In genomic region chr10:79250259-79250658, GRCh38 we compare ENCODE assay signal across 8 cellular contexts.
DNase-seq lines count a peak whose midpoint lies in the region; ATAC-seq lines count a peak whose summit lies in the region.

No MANE protein-coding gene starts in this region.

- H3K4me3 ChIP-seq in rectal smooth muscle tissue (ENCODE audit: low read length) (no peak overlapping the region), HAP-1 (no peak overlapping the region)

- DNase-seq in activated T-helper 1 cell treated with anti-CD3 and anti-CD28 coated beads, Interleukin-12 subunit alpha, Interleukin-12 subunit beta, Interleukin-2, Interleukin-4 antibody, amounts not matched to agents 30 ng/mL and 10 ng/mL and 1 ng/mL, durations not matched to agents 14 hours and 24 hours and 36 hours (ENCODE audit: low spot score): no peak
- DNase-seq in HT-29 (ENCODE audit: low spot score): no peak
- no peak for DNase-seq in NCI-H345 (lab: John Stamatoyannopoulos, UW)
- no peak for DNase-seq in NCI-H128 (lab: John Stamatoyannopoulos, UW; ENCODE audit: unreplicated experiment)
- DNase-seq in HAP-1 (ENCODE audit: low spot score in 2 of 2): no peak

- ATAC-seq in GM18907 (IDR thresholded peaks at IDR 0.05; ENCODE audit: unreplicated experiment) (peak; percentile 23), HG03103 (IDR thresholded peaks at IDR 0.05; ENCODE audit: low read depth, unreplicated experiment) (peak; percentile 34)

- peak overlapping the region; percentile 51 for H3K4me3 Mint-ChIP-seq in activated T-helper 1 cell treated with anti-CD3 and anti-CD28 coated beads, Interleukin-12 subunit alpha, Interleukin-12 subunit beta, Interleukin-2, Interleukin-4 antibody, amounts not matched to agents 30 ng/mL and 10 ng/mL and 1 ng/mL, durations not matched to agents 14 hours and 24 hours and 36 hours

- H3K9me3 Mint-ChIP-seq in activated T-helper 1 cell treated with anti-CD3 and anti-CD28 coated beads, Interleukin-12 subunit alpha, Interleukin-12 subunit beta, Interleukin-2, Interleukin-4 antibody, amounts not matched to agents 30 ng/mL and 10 ng/mL and 1 ng/mL, durations not matched to agents 14 hours and 24 hours and 36 hours: no peaks in the 10 kb centered on the region

- H3K4me1 ChIP-seq in rectal smooth muscle tissue (ENCODE audit: control insufficient read depth, insufficient read depth, low read length) (peaks cover 49% of the 10 kb centered on the region), HAP-1 (no peaks in the 10 kb centered on the region)

- peaks cover 65% of the 10 kb centered on the region for H3K4me1 Mint-ChIP-seq in activated T-helper 1 cell treated with anti-CD3 and anti-CD28 coated beads, Interleukin-12 subunit alpha, Interleukin-12 subunit beta, Interleukin-2, Interleukin-4 antibody, amounts not matched to agents 30 ng/mL and 10 ng/mL and 1 ng/mL, durations not matched to agents 14 hours and 24 hours and 36 hours (ENCODE audit: low read depth)

- no peak overlapping the region for H3K27ac Mint-ChIP-seq in activated T-helper 1 cell treated with anti-CD3 and anti-CD28 coated beads, Interleukin-12 subunit alpha, Interleukin-12 subunit beta, Interleukin-2, Interleukin-4 antibody, amounts not matched to agents 30 ng/mL and 10 ng/mL and 1 ng/mL, durations not matched to agents 14 hours and 24 hours and 36 hours

- in situ Hi-C loops in HAP-1 (cut with MboI; ENCODE audit: low sequenced_read_pairs): no loop called here

- no peaks in the 10 kb centered on the region for H3K9me3 ChIP-seq in HAP-1

- intact Hi-C loops in activated T-helper 1 cell treated with anti-CD3 and anti-CD28 coated beads, Interleukin-12 subunit alpha, Interleukin-12 subunit beta, Interleukin-2, Interleukin-4 antibody, amounts not matched to agents 30 ng/mL and 10 ng/mL and 1 ng/mL, durations not matched to agents 14 hours and 24 hours and 36 hours (cut with micrococcal nuclease): no loop called here

- H3K27me3 Mint-ChIP-seq in activated T-helper 1 cell treated with anti-CD3 and anti-CD28 coated beads, Interleukin-12 subunit alpha, Interleukin-12 subunit beta, Interleukin-2, Interleukin-4 antibody, amounts not matched to agents 30 ng/mL and 10 ng/mL and 1 ng/mL, durations not matched to agents 14 hours and 24 hours and 36 hours (ENCODE audit: insufficient read depth): no peaks in the 10 kb centered on the region

- H3K36me3 Mint-ChIP-seq in activated T-helper 1 cell treated with anti-CD3 and anti-CD28 coated beads, Interleukin-12 subunit alpha, Interleukin-12 subunit beta, Interleukin-2, Interleukin-4 antibody, amounts not matched to agents 30 ng/mL and 10 ng/mL and 1 ng/mL, durations not matched to agents 14 hours and 24 hours and 36 hours (ENCODE audit: low read depth): peaks cover 6% of the 10 kb centered on the region

- H3K36me3 ChIP-seq in rectal smooth muscle tissue (ENCODE audit: control insufficient read depth, insufficient read depth, low read length) (no peaks in the 10 kb centered on the region), HAP-1 (replicated peaks) (no peaks in the 10 kb centered on the region)

- H3K27me3 ChIP-seq in rectal smooth muscle tissue (ENCODE audit: control insufficient read depth, insufficient read depth, low read length): no peaks in the 10 kb centered on the region
- no peaks in the 10 kb centered on the region for H3K27me3 ChIP-seq in HAP-1 (ENCODE audit: low read depth)

- H3K27ac ChIP-seq in rectal smooth muscle tissue (ENCODE audit: low read depth, low read length): peak overlapping the region; percentile 18

- H3K9ac ChIP-seq in rectal smooth muscle tissue (ENCODE audit: low read length): no peak overlapping the region
